ENCODE assay signal across 14 cellular contexts in the genomic region with DNA sequence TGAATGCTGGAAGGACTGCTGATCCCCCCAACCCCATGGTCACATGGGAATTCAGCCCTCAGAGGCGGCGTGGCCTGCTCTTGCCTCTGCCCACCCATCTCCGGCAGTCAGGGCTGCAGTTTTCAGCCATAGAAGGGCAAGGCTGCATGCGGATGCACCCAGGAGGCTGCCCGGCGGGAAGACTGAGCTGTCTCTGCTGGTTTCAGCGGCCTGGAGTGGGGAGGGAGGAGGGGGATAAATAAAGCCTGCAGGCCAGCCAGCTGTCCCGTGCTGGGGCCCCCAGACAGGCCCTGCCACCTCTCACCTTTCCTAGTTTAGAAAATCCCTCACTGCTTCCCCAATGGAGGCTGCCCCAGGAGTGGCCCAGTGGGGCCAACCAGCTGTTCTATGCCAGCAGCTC. TPM values are rescaled to one million over a fixed set of nuclear protein-coding genes. Genes with fewer than 3 reads are reported as not detected.
DNase-seq lines count a peak whose midpoint lies in the region; ATAC-seq, FAIRE-seq and TF ChIP-seq lines count a peak whose summit lies in the region.
"Had no signal": no experiment of that assay in that cellular context is flagged by ENCODE, and none has a peak within 500 bp of the region (broad histone marks: within the 10 kb centered on the region; RNA-seq: fewer than 3 reads in every experiment).

No MANE protein-coding gene starts in this region.

- no peak overlapping the region for H3K9ac ChIP-seq in neural progenitor cell

- peak overlapping the region; percentile 31 for H3K4me2 ChIP-seq in neural progenitor cell

- ATAC-seq in heart right ventricle (peak in 1 of 8 donors; percentile 7), Right ventricle myocardium superior (ENCODE audit: poor library complexity) (no peak), GM18505 (IDR thresholded peaks at IDR 0.05; ENCODE audit: unreplicated experiment) (no peak)
- ATAC-seq: activated CD8-positive, alpha-beta memory T cell treated with anti-CD3 and anti-CD28 coated beads, Interleukin-2, amount 10 ng/mL, durations not matched to agents 7 days and 5 days; activated naive CD8-positive, alpha-beta T cell treated with anti-CD3 and anti-CD28 coated beads, Interleukin-2, amount 50 U/mL, for 24 hours; mucosa of descending colon; Panc1 had no signal

- intact Hi-C loops in heart right ventricle (cut with DNase I) (no loop called here), Right ventricle myocardium superior (cut with DNase I) (no loop called here), vagina (cut with DNase I) (no loop called here)

- peaks cover 6% of the 10 kb centered on the region for H3K79me2 ChIP-seq in neural progenitor cell (ENCODE audit: low read depth)

- H3K27ac Mint-ChIP-seq in neural progenitor cell = peak overlapping the region; percentile 50
- H3K27ac Mint-ChIP-seq: activated CD8-positive, alpha-beta memory T cell treated with anti-CD3 and anti-CD28 coated beads, Interleukin-2, amount 10 ng/mL, durations not matched to agents 7 days and 5 days; activated naive CD8-positive, alpha-beta T cell treated with anti-CD3 and anti-CD28 coated beads, Interleukin-2, amount 50 U/mL, for 24 hours had no signal

- H3F3A ChIP-seq in neural progenitor cell (ENCODE audit: low read depth) = peaks cover 9% of the 10 kb centered on the region

- H3K36me3 ChIP-seq in heart right ventricle (peaks cover 0 to 42% (median 6%) of the 10 kb centered on the region in 9 donors), esophagus (ENCODE audit: control insufficient read depth in 2 of 2, insufficient read depth in 2 of 2, low read length in 1 of 2) (peaks cover 10 to 22% of the 10 kb centered on the region in 2 donors), neural progenitor cell (no peaks in the 10 kb centered on the region), vagina (peaks cover 0 to 42% of the 10 kb centered on the region in 2 donors)

- H3K9me3 ChIP-seq in heart right ventricle (no peaks in the 10 kb centered on the region), esophagus (ENCODE audit: control insufficient read depth in 2 of 2, insufficient read depth in 1 of 2, low read depth in 1 of 2, low read length in 1 of 2) (no peaks in the 10 kb centered on the region), neural progenitor cell (ENCODE audit: low read depth) (no peaks in the 10 kb centered on the region), vagina (no peaks in the 10 kb centered on the region)
- H3K9me3 ChIP-seq: mucosa of descending colon, spleen had no signal

- no peak for FAIRE-seq in GM12891 (lab: Jason Lieb, UNC)

- no peaks in the 10 kb centered on the region for H3K9me3 Mint-ChIP-seq in neural progenitor cell
- H3K9me3 Mint-ChIP-seq: activated naive CD8-positive, alpha-beta T cell treated with anti-CD3 and anti-CD28 coated beads, Interleukin-2, amount 50 U/mL, for 24 hours had no signal

- H3K4me3 ChIP-seq in heart right ventricle (no peak overlapping the region), esophagus (ENCODE audit: low read depth in 1 of 2, low read length in 2 of 2) (no peak overlapping the region), neural progenitor cell (no peak overlapping the region), vagina (peak overlapping the region; percentile 2 to 8)
- H3K4me3 ChIP-seq: mucosa of descending colon, spleen had no signal

- H3K4me1 Mint-ChIP-seq in neural progenitor cell = peaks cover 41% of the 10 kb centered on the region

- H3K4me1 ChIP-seq in heart right ventricle (peaks cover 6 to 65% (median 35%) of the 10 kb centered on the region in 9 donors), esophagus (ENCODE audit: control insufficient read depth in 2 of 2, insufficient read depth in 2 of 2, low read length in 1 of 2) (peaks cover 5 to 26% of the 10 kb centered on the region in 2 donors), neural progenitor cell (peaks cover 28% of the 10 kb centered on the region), vagina (peaks cover 55% of the 10 kb centered on the region)

- H3K27me3 ChIP-seq in heart right ventricle (no peaks in the 10 kb centered on the region), esophagus (ENCODE audit: control insufficient read depth in 1 of 2, insufficient read depth in 2 of 2, low read length in 2 of 2) (no peaks in the 10 kb centered on the region), neural progenitor cell (no peaks in the 10 kb centered on the region), vagina (no peaks in the 10 kb centered on the region)
- H3K27me3 ChIP-seq: spleen had no signal

- peaks cover 5% of the 10 kb centered on the region for H3K36me3 Mint-ChIP-seq in neural progenitor cell
- H3K36me3 Mint-ChIP-seq: activated CD8-positive, alpha-beta memory T cell treated with anti-CD3 and anti-CD28 coated beads, Interleukin-2, amount 10 ng/mL, durations not matched to agents 7 days and 5 days had no signal

- TF ChIP-seq CTCF in heart right ventricle (IDR thresholded peaks at IDR 0.05) = no peak
- TF ChIP-seq CTCF in neural progenitor cell (IDR thresholded peaks at IDR 0.05) = no peak
- no peak for TF ChIP-seq CTCF in vagina (IDR thresholded peaks at IDR 0.05)

- TF ChIP-seq POLR2A in vagina (IDR thresholded peaks at IDR 0.05) (no peak), GM18505 (IDR thresholded peaks at IDR 0.05; ENCODE audit: borderline replicate concordance, extremely low read depth, insufficient read depth, insufficient read length) (no peak), GM12891 (IDR thresholded peaks at IDR 0.05; ENCODE audit: low read depth, low read length) (no peak)

- WGBS in heart right ventricle, 2 donors = 41 to 54% methylated on average over 8 of the region's 8 CpGs
- WGBS in esophagus, 2 donors = 38 to 68% methylated on average over 8 of the region's 8 CpGs

- peaks cover 27% of the 10 kb centered on the region for H4K20me1 ChIP-seq in neural progenitor cell (ENCODE audit: low read depth)

- DNase-seq in heart right ventricle (no peak), Right ventricle myocardium superior (no peak), neural progenitor cell (ENCODE audit: low spot score) (peak; percentile 36), vagina (ENCODE audit: extremely low spot score in 2 of 2) (no peak), midbrain (lab: John Stamatoyannopoulos, UW) (no peak), GM12891 (ENCODE audit: insufficient read length, low spot score) (no peak)
- DNase-seq: activated CD8-positive, alpha-beta memory T cell treated with anti-CD3 and anti-CD28 coated beads, Interleukin-2, amount 10 ng/mL, durations not matched to agents 7 days and 5 days; activated naive CD8-positive, alpha-beta T cell treated with anti-CD3 and anti-CD28 coated beads, Interleukin-2, amount 50 U/mL, for 24 hours; effector memory CD4-positive, alpha-beta T cell; mucosa of descending colon; spleen had no signal

- H3K27ac ChIP-seq in heart right ventricle (peak overlapping the region in 8 of 10 donors; percentile 28 to 72 (median 46)), esophagus (ENCODE audit: low read depth in 2 of 2, low read length in 1 of 2) (peak overlapping the region; percentile 69 to 83), neural progenitor cell (peak overlapping the region; percentile 14), vagina (peak overlapping the region; percentile 96)
- H3K27ac ChIP-seq: spleen had no signal

- H2AFZ ChIP-seq in neural progenitor cell (replicated peaks) = no peak overlapping the region

- peaks cover 2% of the 10 kb centered on the region for H3K27me3 Mint-ChIP-seq in neural progenitor cell (ENCODE audit: insufficient read depth, low read depth)
- H3K27me3 Mint-ChIP-seq: activated CD8-positive, alpha-beta memory T cell treated with anti-CD3 and anti-CD28 coated beads, Interleukin-2, amount 10 ng/mL, durations not matched to agents 7 days and 5 days; activated naive CD8-positive, alpha-beta T cell treated with anti-CD3 and anti-CD28 coated beads, Interleukin-2, amount 50 U/mL, for 24 hours had no signal

- H3K4me3 Mint-ChIP-seq in neural progenitor cell = no peak overlapping the region
- H3K4me3 Mint-ChIP-seq: activated CD8-positive, alpha-beta memory T cell treated with anti-CD3 and anti-CD28 coated beads, Interleukin-2, amount 10 ng/mL, durations not matched to agents 7 days and 5 days; activated naive CD8-positive, alpha-beta T cell treated with anti-CD3 and anti-CD28 coated beads, Interleukin-2, amount 50 U/mL, for 24 hours had no signal

TF ChIP-seq in GM12891, 5 proteins besides CTCF, POLR2A, EP300 and RAD21:
- no peak for TF ChIP-seq PAX5 (IDR thresholded peaks at IDR 0.05; ENCODE audit: insufficient read depth, low read length, severe bottlenecking)
- TF ChIP-seq SPI1 (IDR thresholded peaks at IDR 0.05; ENCODE audit: low read depth, low read length) = no peak
- TF ChIP-seq POU2F2 (IDR thresholded peaks at IDR 0.05; ENCODE audit: low read depth, low read length) = no peak

RNA-seq across cellular contexts. Expression of a gene that starts 4.8 kb away (rescaled TPM):
- total RNA-seq in heart right ventricle (10 to 100 TPM; 13.0 to 26.9 (median 16.5) TPM), Right ventricle myocardium superior (13.5 TPM), neural progenitor cell (ENCODE audit: low replicate concordance) (5.0 and 14.3 TPM in 2 replicates), vagina (112 TPM)
- polyA plus RNA-seq in heart right ventricle (10 to 100 TPM in 1 of 2 donors, 1 to 10 TPM in 1; 9.3 to 10.3 TPM), esophagus (10 to 100 TPM; 41.7 to 44.1 TPM)
- polyA plus RNA-seq in GM12891 (2012; ENCODE audit: low read depth, missing spikeins) = 6.9 TPM

RNA-seq across cellular contexts. Expression of a gene that starts 42.5 kb away (rescaled TPM):
- total RNA-seq in heart right ventricle (1 to 10 TPM in 2 of 10 donors, under 1 TPM in 8; 0.17 to 1.1 (median 0.55) TPM), Right ventricle myocardium superior (0.30 TPM), neural progenitor cell (ENCODE audit: low replicate concordance) (0.26 and 0.46 TPM in 2 replicates), vagina (not detected)
- polyA plus RNA-seq in heart right ventricle (under 1 TPM; 0.22 to 0.25 TPM), esophagus (under 1 TPM; 0.16 to 0.39 TPM)
- polyA plus RNA-seq in GM12891 (2012; ENCODE audit: low read depth, missing spikeins) = 0.14 TPM
- total RNA-seq: mucosa of descending colon, spleen had no signal

RNA-seq across cellular contexts. Expression of a gene that starts 42.6 kb away (rescaled TPM):
- total RNA-seq in heart right ventricle (10 to 100 TPM; 62.4 to 95.7 (median 76.6) TPM), Right ventricle myocardium superior (85.7 TPM), neural progenitor cell (ENCODE audit: low replicate concordance) (75.5 and 76.1 TPM in 2 replicates), vagina (57.9 TPM)
- polyA plus RNA-seq in heart right ventricle (100 to 1,000 TPM; 150 to 200 TPM), esophagus (100 to 1,000 TPM in 1 of 2 donors, 10 to 100 TPM in 1; 84.8 to 114 TPM)
- polyA plus RNA-seq in GM12891 (2012; ENCODE audit: low read depth, missing spikeins) = 84.4 TPM

Comparison
In these comparisons a context has a peak if more than half of its experiments do, and no peak if none do; other contexts are left out.
1. H3K27ac ChIP-seq: peak in every context shown above with its lines; median percentile 96 in vagina; 76 in esophagus; 46 in heart right ventricle; 14 in neural progenitor cell.
2. H3K4me3 ChIP-seq: peak in vagina (2 of 2); none in heart right ventricle (0 of 10), esophagus (0 of 2) and neural progenitor cell (single experiment).